In genomic region chr14:61437383-61437782, GRCh38 we compare ENCODE assay signal across 17 cellular contexts.
DNase-seq lines count a peak whose midpoint lies in the region; ATAC-seq and TF ChIP-seq lines count a peak whose summit lies in the region.
"Had no signal": no experiment of that assay in that cellular context is flagged by ENCODE, and none has a peak within 500 bp of the region (broad histone marks: within the 10 kb centered on the region; RNA-seq: fewer than 3 reads in every experiment).

No MANE protein-coding gene starts in this region.

- ATAC-seq in DND-41 (ENCODE audit: insufficient read depth, low read depth), result no peak
- ATAC-seq in naive thymus-derived CD8-positive, alpha-beta T cell, result no peak
- ATAC-seq: esophagus mucosa; stimulated activated memory B cell treated with anti-CD40 and anti-IgM and Interleukin-4, amounts not matched to agents 10 μg/mL and 1 μg/mL and 100 μg/mL, for 72 hours had no signal

- no peaks in the 10 kb centered on the region for H3K9me3 Mint-ChIP-seq in T-helper 2 cell treated with Interferon-gamma antibody and Interleukin-4, amounts not matched to agents 5 μg/mL and 100 μg/mL, for 36 hours
- H3K9me3 Mint-ChIP-seq in activated naive CD8-positive, alpha-beta T cell (ENCODE audit: low read depth), result no peaks in the 10 kb centered on the region
- H3K9me3 Mint-ChIP-seq in naive thymus-derived CD8-positive, alpha-beta T cell, result no peaks in the 10 kb centered on the region
- H3K9me3 Mint-ChIP-seq: CD14-positive monocyte; dendritic cell treated with granulocyte-macrophage colony-stimulating factor and Interleukin-4, amounts not matched to agents 40 ng/mL and 50 ng/mL, for 4 days; stimulated activated memory B cell treated with anti-CD40 and anti-IgM and Interleukin-4, amounts not matched to agents 10 μg/mL and 1 μg/mL and 100 μg/mL, for 72 hours had no signal

- no peaks in the 10 kb centered on the region for H3K27me3 Mint-ChIP-seq in T-helper 2 cell treated with Interferon-gamma antibody and Interleukin-4, amounts not matched to agents 5 μg/mL and 100 μg/mL, for 36 hours (ENCODE audit: low read depth)
- no peaks in the 10 kb centered on the region for H3K27me3 Mint-ChIP-seq in activated naive CD8-positive, alpha-beta T cell
- no peaks in the 10 kb centered on the region for H3K27me3 Mint-ChIP-seq in naive thymus-derived CD8-positive, alpha-beta T cell
- H3K27me3 Mint-ChIP-seq: dendritic cell treated with granulocyte-macrophage colony-stimulating factor and Interleukin-4, amounts not matched to agents 40 ng/mL and 50 ng/mL, for 4 days had no signal

- H3K79me2 ChIP-seq in DND-41 (ENCODE audit: insufficient read depth, low read length), result peaks cover 99% of the 10 kb centered on the region
- no peaks in the 10 kb centered on the region for H3K79me2 ChIP-seq in osteoblast (ENCODE audit: insufficient read depth, low read length)

- H3K27me3 ChIP-seq in DND-41 (ENCODE audit: insufficient read depth, low read length, poor library complexity) (no peaks in the 10 kb centered on the region), osteoblast (ENCODE audit: insufficient read depth, low read length) (peaks cover 3% of the 10 kb centered on the region)

- H3K4me3 Mint-ChIP-seq in T-helper 2 cell treated with Interferon-gamma antibody and Interleukin-4, amounts not matched to agents 5 μg/mL and 100 μg/mL, for 36 hours, result peak overlapping the region; percentile 4
- H3K4me3 Mint-ChIP-seq in activated naive CD8-positive, alpha-beta T cell, result peak overlapping the region; percentile 82
- H3K4me3 Mint-ChIP-seq in naive thymus-derived CD8-positive, alpha-beta T cell, result peak overlapping the region; percentile 65 to 98 (median 80)
- H3K4me3 Mint-ChIP-seq: CD14-positive monocyte; dendritic cell treated with granulocyte-macrophage colony-stimulating factor and Interleukin-4, amounts not matched to agents 40 ng/mL and 50 ng/mL, for 4 days; stimulated activated memory B cell treated with anti-CD40 and anti-IgM and Interleukin-4, amounts not matched to agents 10 μg/mL and 1 μg/mL and 100 μg/mL, for 72 hours had no signal

- peaks cover 36% of the 10 kb centered on the region for H3K36me3 Mint-ChIP-seq in T-helper 2 cell treated with Interferon-gamma antibody and Interleukin-4, amounts not matched to agents 5 μg/mL and 100 μg/mL, for 36 hours (ENCODE audit: low read depth)
- H3K36me3 Mint-ChIP-seq in activated naive CD8-positive, alpha-beta T cell, result peaks cover 9% of the 10 kb centered on the region
- H3K36me3 Mint-ChIP-seq in naive thymus-derived CD8-positive, alpha-beta T cell, result peaks cover 0 to 22% (median 0%) of the 10 kb centered on the region in 3 donors
- H3K36me3 Mint-ChIP-seq: CD14-positive monocyte; stimulated activated memory B cell treated with anti-CD40 and anti-IgM and Interleukin-4, amounts not matched to agents 10 μg/mL and 1 μg/mL and 100 μg/mL, for 72 hours had no signal

- H3K9me3 ChIP-seq in DND-41 (ENCODE audit: insufficient read depth, low read length, severe bottlenecking), result no peaks in the 10 kb centered on the region
- no peaks in the 10 kb centered on the region for H3K9me3 ChIP-seq in osteoblast (ENCODE audit: low read depth, low read length)
- H3K9me3 ChIP-seq: HAP-1 had no signal

- H3K36me3 ChIP-seq in DND-41 (ENCODE audit: insufficient read depth, low read length) (no peaks in the 10 kb centered on the region), osteoblast (ENCODE audit: insufficient read depth, low read length) (no peaks in the 10 kb centered on the region)
- H3K36me3 ChIP-seq: HAP-1 had no signal

- H3K27ac ChIP-seq in DND-41 (ENCODE audit: low read length), result peak overlapping the region; percentile 48; the same call in 1 of the 2 replicates
- H3K27ac ChIP-seq in osteoblast (ENCODE audit: low read depth, low read length), result no peak overlapping the region

- H3K4me2 ChIP-seq in DND-41 (ENCODE audit: insufficient read depth, low read length) (no peak overlapping the region), osteoblast (ENCODE audit: insufficient read depth, low read length) (no peak overlapping the region)

- H3K4me1 ChIP-seq in DND-41 (ENCODE audit: insufficient read depth, low read length) (peaks cover 72% of the 10 kb centered on the region), osteoblast (ENCODE audit: insufficient read depth, low read length) (peaks cover 13% of the 10 kb centered on the region)
- H3K4me1 ChIP-seq: HAP-1 had no signal

- H3K27ac Mint-ChIP-seq in T-helper 2 cell treated with Interferon-gamma antibody and Interleukin-4, amounts not matched to agents 5 μg/mL and 100 μg/mL, for 36 hours, result peak overlapping the region; percentile 27
- H3K27ac Mint-ChIP-seq in activated naive CD8-positive, alpha-beta T cell, result peak overlapping the region; percentile 93
- H3K27ac Mint-ChIP-seq in naive thymus-derived CD8-positive, alpha-beta T cell, result peak overlapping the region; percentile 90 to 99 (median 94)
- H3K27ac Mint-ChIP-seq: stimulated activated memory B cell treated with anti-CD40 and anti-IgM and Interleukin-4, amounts not matched to agents 10 μg/mL and 1 μg/mL and 100 μg/mL, for 72 hours had no signal

- TF ChIP-seq CTCF in DND-41 (IDR thresholded peaks at IDR 0.05; ENCODE audit: borderline replicate concordance, extremely low read depth, low read length, poor library complexity, severe bottlenecking) (no peak), GM10266 (IDR thresholded peaks at IDR 0.05; ENCODE audit: control insufficient read depth, insufficient read depth, low read depth, missing control alignments) (no peak), osteoblast (IDR thresholded peaks at IDR 0.05; ENCODE audit: extremely low read depth, low read depth, low read length) (no peak)

- H3K9ac ChIP-seq in DND-41 (ENCODE audit: low read depth, low read length), result no peak overlapping the region

- H4K20me1 ChIP-seq in DND-41 (ENCODE audit: insufficient read depth, low read length), result no peaks in the 10 kb centered on the region
- no peaks in the 10 kb centered on the region for H4K20me1 ChIP-seq in osteoblast (ENCODE audit: insufficient read depth, low read length)

- no peak overlapping the region for H2AFZ ChIP-seq in DND-41 (ENCODE audit: low read depth, low read length)
- no peak overlapping the region for H2AFZ ChIP-seq in osteoblast (ENCODE audit: low read length)

- peaks cover 67% of the 10 kb centered on the region for H3K4me1 Mint-ChIP-seq in T-helper 2 cell treated with Interferon-gamma antibody and Interleukin-4, amounts not matched to agents 5 μg/mL and 100 μg/mL, for 36 hours (ENCODE audit: low read depth)
- peaks cover 92% of the 10 kb centered on the region for H3K4me1 Mint-ChIP-seq in activated naive CD8-positive, alpha-beta T cell (ENCODE audit: low read depth)
- peaks cover 44 to 96% (median 91%) of the 10 kb centered on the region in 4 donors for H3K4me1 Mint-ChIP-seq in naive thymus-derived CD8-positive, alpha-beta T cell

- POLR2A ChIA-PET in naive thymus-derived CD8-positive, alpha-beta T cell (lab: Charles Lee), result interaction anchor here (0.9 kb wide), 2 partner anchors 17 to 35 kb away, joined by 3 read pairs; no protein-coding TSS in a partner anchor

- DNase-seq in T-helper 2 cell treated with Interferon-gamma antibody and Interleukin-4, amounts not matched to agents 5 μg/mL and 100 μg/mL, for 36 hours (ENCODE audit: low spot score), result no peak
- DNase-seq in T-helper 2 cell (no peak), DND-41 (no peak), GM10266 (ENCODE audit: extremely low spot score) (no peak), pons (ENCODE audit: low spot score) (no peak), osteoblast (ENCODE audit: insufficient read length, low spot score, missing footprints) (no peak)
- no peak for DNase-seq in naive thymus-derived CD8-positive, alpha-beta T cell
- DNase-seq: activated CD4-positive, alpha-beta T cell treated with anti-CD3 and anti-CD28 coated beads for 1 hour; NCI-H526 treated with DMSO at 0.1 percent for 48 hours; T-helper 9 cell had no signal

- H3K4me3 ChIP-seq in DND-41 (ENCODE audit: low read depth in 1 of 2, low read length in 2 of 2), result no peak overlapping the region
- H3K4me3 ChIP-seq in osteoblast (ENCODE audit: insufficient read depth, low read length), result no peak overlapping the region
- H3K4me3 ChIP-seq: HAP-1, lung had no signal

Comparison
In these comparisons a context has a peak if more than half of its experiments do, and no peak if none do; other contexts are left out.
1. H3K27ac Mint-ChIP-seq: peak in every context shown above with its lines; median percentile 94 in naive thymus-derived CD8-positive, alpha-beta T cell; 93 in activated naive CD8-positive, alpha-beta T cell; 27 in T-helper 2 cell treated with Interferon-gamma antibody and Interleukin-4, amounts not matched to agents 5 μg/mL and 100 μg/mL, for 36 hours.
2. H3K4me3 Mint-ChIP-seq: peak in every context shown above with its lines; median percentile 82 in activated naive CD8-positive, alpha-beta T cell; 80 in naive thymus-derived CD8-positive, alpha-beta T cell; 4 in T-helper 2 cell treated with Interferon-gamma antibody and Interleukin-4, amounts not matched to agents 5 μg/mL and 100 μg/mL, for 36 hours.